Comparison of ENCODE assay signal across 8 cellular contexts in the genomic region with DNA sequence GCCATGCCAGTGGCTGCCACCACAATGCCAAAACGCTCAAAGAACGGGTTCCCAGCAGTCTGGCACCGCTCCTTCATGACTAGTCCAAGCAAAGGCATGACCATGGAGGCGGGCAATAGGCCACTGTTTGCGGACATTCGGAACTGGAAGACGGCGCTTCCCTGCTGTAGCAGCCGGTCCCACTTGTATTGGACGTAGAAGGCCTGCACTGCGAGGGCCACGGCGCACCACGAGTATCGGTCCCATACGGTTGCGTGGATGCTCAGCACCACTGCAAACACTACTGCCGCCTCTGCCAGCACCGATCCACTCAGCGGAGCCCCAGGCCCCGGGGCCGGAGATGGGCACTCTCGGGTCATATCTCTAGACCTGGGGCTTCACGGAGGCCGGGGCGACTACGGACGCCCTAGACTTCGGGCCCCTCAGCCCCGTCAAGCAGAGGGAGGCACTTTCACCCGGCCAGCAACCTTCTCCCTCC. TPM values are rescaled to one million over a fixed set of nuclear protein-coding genes. Genes with fewer than 3 reads are reported as not detected.
DNase-seq lines count a peak whose midpoint lies in the region; ATAC-seq and TF ChIP-seq lines count a peak whose summit lies in the region.

No MANE protein-coding gene starts in this region.

- no peaks in the 10 kb centered on the region for H3K9me3 ChIP-seq in right cardiac atrium (ENCODE audit: control insufficient read depth, low read length)

- H3K27ac ChIP-seq in right cardiac atrium (ENCODE audit: low read length), result peak overlapping the region; percentile 77

- no peak for TF ChIP-seq CTCF in retinal pigment epithelial cell (conservative IDR thresholded peaks at IDR 0.05; ENCODE audit: low read depth, low read length)

- DNase-seq in CD1c-positive myeloid dendritic cell (ENCODE audit: extremely low spot score), result peak; percentile 3
- peak; percentile 27 for DNase-seq in LHCN-M2 (ENCODE audit: low read depth)
- peak; percentile 16 for DNase-seq in amniotic epithelial cell (ENCODE audit: low read depth)
- DNase-seq in right cardiac atrium, result peak in 1 of 3 donors; percentile 74
- no peak for DNase-seq in retinal pigment epithelial cell (ENCODE audit: low read depth)
- no peak for DNase-seq in NCI-H1436 treated with DMSO at 0.1 percent for 48 hours (lab: John Stamatoyannopoulos, UW)
- DNase-seq in NCI-H226, result no peak

- H3K27me3 ChIP-seq in right cardiac atrium (ENCODE audit: control insufficient read depth, insufficient read depth), result no peaks in the 10 kb centered on the region

- H3K4me1 ChIP-seq in right cardiac atrium (ENCODE audit: control insufficient read depth, insufficient read depth, low read length), result peaks cover 7% of the 10 kb centered on the region

- 3% methylated on average over 31 of the region's 31 CpGs for WGBS in right cardiac atrium

- peak; percentile 19 for ATAC-seq in GM21360 (IDR thresholded peaks at IDR 0.05; ENCODE audit: unreplicated experiment)
- ATAC-seq in right cardiac atrium, result peak; percentile 31 to 36

- intact Hi-C loops in right cardiac atrium (cut with DNase I), result no loop called here

- peak overlapping the region; percentile 57 for H3K4me3 ChIP-seq in right cardiac atrium (ENCODE audit: low read length)
- H3K4me3 ChIP-seq in retinal pigment epithelial cell (ENCODE audit: low read length), result peak overlapping the region; percentile 91

RNA-seq across cellular contexts. Expression of gene DOLK, which starts 0.4 kb away (rescaled TPM):
- total RNA-seq in LHCN-M2 (2014; rRNA removed) (34.4 and 39.0 TPM in 2 replicates), right cardiac atrium (10 to 100 TPM; 10.0 to 11.8 (median 11.2) TPM)
- 24.8 TPM for polyA plus RNA-seq in LHCN-M2 (2012)
- 9.6 TPM for polyA plus RNA-seq in right cardiac atrium

RNA-seq across cellular contexts. Expression of gene NUP188, which starts 0.5 kb away (rescaled TPM):
- total RNA-seq in LHCN-M2 (2014; rRNA removed), result 61.6 and 80.0 TPM in 2 replicates
- polyA plus RNA-seq in LHCN-M2 (2012), result 37.5 TPM
- total RNA-seq in right cardiac atrium, result 10 to 100 TPM; 16.1 to 24.6 (median 17.8) TPM
- 9.8 TPM for polyA plus RNA-seq in right cardiac atrium

RNA-seq across cellular contexts. Expression of gene PHYHD1, which starts 26.2 kb away (rescaled TPM):
- total RNA-seq in LHCN-M2 (2014; rRNA removed) (17.3 and 19.5 TPM in 2 replicates), right cardiac atrium (10 to 100 TPM; 30.4 to 64.4 (median 38.0) TPM)
- 26.2 TPM for polyA plus RNA-seq in LHCN-M2 (2012)
- 57.8 TPM for polyA plus RNA-seq in right cardiac atrium

Comparison
In these comparisons a context has a peak if more than half of its experiments do, and no peak if none do; other contexts are left out.
1. DNase-seq: peak in CD1c-positive myeloid dendritic cell (single experiment), LHCN-M2 (single experiment) and amniotic epithelial cell (single experiment); none in retinal pigment epithelial cell (single experiment), NCI-H1436 treated with DMSO at 0.1 percent for 48 hours (single experiment) and NCI-H226 (single experiment).